1 cellular context compared by ENCODE assay signal in genomic region chr17:47840742-47841487, GRCh38.
TF ChIP-seq lines count a peak whose summit lies in the region.

Gene SCRN2, minus strand, starts transcription at chr17:47841273. Its CDS starts 430 bp downstream, at chr17:47840843.

TF ChIP-seq in HEK293, 187 proteins besides CTCF, POLR2A, EP300 and RAD21 (continued from another document and continues in another):
- TF ChIP-seq ZNF692 (tag by site-specific recombination; IDR thresholded peaks at IDR 0.05): no peak
- TF ChIP-seq ZNF488 (tag by site-specific recombination; IDR thresholded peaks at IDR 0.05): no peak
- no peak for TF ChIP-seq ZNF174 (tag by site-specific recombination; IDR thresholded peaks at IDR 0.05)
- peak; percentile 93 for TF ChIP-seq ZNF2 (tag by site-specific recombination; IDR thresholded peaks at IDR 0.05)
- no peak for TF ChIP-seq ZNF623 (tag by site-specific recombination; IDR thresholded peaks at IDR 0.05)
- TF ChIP-seq ZNF366 (tag by site-specific recombination; conservative IDR thresholded peaks at IDR 0.05): no peak
- no peak for TF ChIP-seq AEBP2 (tag by site-specific recombination; IDR thresholded peaks at IDR 0.05; ENCODE audit: borderline replicate concordance)
- TF ChIP-seq ZNF621 (tag by site-specific recombination; IDR thresholded peaks at IDR 0.05): no peak
- no peak for TF ChIP-seq ZNF510 (tag by site-specific recombination; IDR thresholded peaks at IDR 0.05; ENCODE audit: insufficient replicate concordance)
- TF ChIP-seq ELK4 (IDR thresholded peaks at IDR 0.05; ENCODE audit: borderline replicate concordance, low read depth, low read length): no peak
- peak; percentile 55 for TF ChIP-seq ZXDB (tag by site-specific recombination; IDR thresholded peaks at IDR 0.05)
- peak; percentile 86 for TF ChIP-seq ZBTB10 (tag by site-specific recombination; IDR thresholded peaks at IDR 0.05)
- no peak for TF ChIP-seq ZBTB1 (tag by site-specific recombination; IDR thresholded peaks at IDR 0.05)
- TF ChIP-seq ZNF324 (tag by site-specific recombination; IDR thresholded peaks at IDR 0.05): peak; percentile 39
- TF ChIP-seq ZBTB44 (tag by site-specific recombination; IDR thresholded peaks at IDR 0.05): no peak
- TF ChIP-seq ZNF362 (tag by site-specific recombination; IDR thresholded peaks at IDR 0.05): no peak
- no peak for TF ChIP-seq HOXD13 (CRISPR knock-in tag; IDR thresholded peaks at IDR 0.05; ENCODE audit: borderline replicate concordance)
- no peak for TF ChIP-seq OSR2 (tag by site-specific recombination; IDR thresholded peaks at IDR 0.05)
- TF ChIP-seq MEIS1 (CRISPR knock-in tag; IDR thresholded peaks at IDR 0.05; ENCODE audit: borderline replicate concordance): no peak
- peak; percentile 97 for TF ChIP-seq SP3 (tag by site-specific recombination; IDR thresholded peaks at IDR 0.05)
- TF ChIP-seq GLIS2 (tag by site-specific recombination; IDR thresholded peaks at IDR 0.05): peak; percentile 100
- TF ChIP-seq ZIC2 (tag by site-specific recombination; IDR thresholded peaks at IDR 0.05): peak; percentile 82
- TF ChIP-seq BCL6B (tag by site-specific recombination; IDR thresholded peaks at IDR 0.05): no peak
- TF ChIP-seq ZNF555 (tag by site-specific recombination; conservative IDR thresholded peaks at IDR 0.05): no peak
- peak; percentile 62 for TF ChIP-seq ZBTB11 (tag by site-specific recombination; conservative IDR thresholded peaks at IDR 0.05; ENCODE audit: low read depth)
- TF ChIP-seq SP7 (tag by site-specific recombination; IDR thresholded peaks at IDR 0.05): peak; percentile 61; the same call in 1 of the 2 replicates
- no peak for TF ChIP-seq ZFP69B (tag by site-specific recombination; IDR thresholded peaks at IDR 0.05)
- no peak for TF ChIP-seq ZNF223 (tag by site-specific recombination; IDR thresholded peaks at IDR 0.05)
- TF ChIP-seq KLF1 (tag by site-specific recombination; IDR thresholded peaks at IDR 0.05): no peak
- no peak for TF ChIP-seq TCF7L2 (IDR thresholded peaks at IDR 0.05; ENCODE audit: borderline replicate concordance, low read depth, low read length)
- 0 out of 2 replicates have a peak, but pooled peaks have one; percentile 13 for TF ChIP-seq ZNF561 (tag by site-specific recombination; IDR thresholded peaks at IDR 0.05; ENCODE audit: borderline replicate concordance)
- TF ChIP-seq ZNF350 (tag by site-specific recombination; IDR thresholded peaks at IDR 0.05): no peak
- no peak for TF ChIP-seq ZNF473 (tag by site-specific recombination; IDR thresholded peaks at IDR 0.05)
- TF ChIP-seq ZNF513 (tag by site-specific recombination; IDR thresholded peaks at IDR 0.05): no peak
- no peak for TF ChIP-seq MYNN (tag by site-specific recombination; IDR thresholded peaks at IDR 0.05; ENCODE audit: borderline replicate concordance)
- TF ChIP-seq ZBTB6 (tag by site-specific recombination; IDR thresholded peaks at IDR 0.05): peak; percentile 57; the same call in 1 of the 2 replicates
- TF ChIP-seq ZNF830 (tag by site-specific recombination; IDR thresholded peaks at IDR 0.05; ENCODE audit: low read depth): no peak
- TF ChIP-seq ZNF24 (tag by site-specific recombination; IDR thresholded peaks at IDR 0.05): peak; percentile 50; the same call in 1 of the 2 replicates
- TF ChIP-seq ZNF423 (tag by site-specific recombination; IDR thresholded peaks at IDR 0.05): peak; percentile 99
- TF ChIP-seq ZNF112 (tag by site-specific recombination; IDR thresholded peaks at IDR 0.05): no peak
